15 cellular contexts compared by ENCODE assay signal in the genomic region with DNA sequence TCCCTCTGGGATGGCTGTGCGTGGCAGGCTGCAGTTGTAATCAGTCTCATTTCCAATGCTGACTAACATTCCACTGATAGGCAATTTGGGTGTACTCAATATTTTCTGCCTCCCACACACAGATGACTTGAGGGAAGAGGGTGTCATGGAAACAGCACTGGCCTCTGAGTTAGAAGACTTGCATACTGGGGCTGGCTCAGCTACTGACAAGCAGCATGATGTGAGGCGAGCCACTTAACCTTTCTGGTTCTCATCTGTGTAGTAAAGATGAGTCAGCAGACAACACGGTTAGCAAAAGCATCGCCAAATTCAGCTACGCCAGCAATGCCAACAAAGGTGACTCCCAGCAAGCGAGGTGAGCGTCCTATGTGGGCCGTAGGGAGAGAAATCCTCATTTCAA.
DNase-seq lines count a peak whose midpoint lies in the region; ATAC-seq and TF ChIP-seq lines count a peak whose summit lies in the region.
"Had no signal": no experiment of that assay in that cellular context is flagged by ENCODE, and none has a peak within 500 bp of the region (broad histone marks: within the 10 kb centered on the region; RNA-seq: fewer than 3 reads in every experiment).

No MANE protein-coding gene starts in this region.

- CTCF ChIA-PET in MCF 10A (lab: Yijun Ruan, JAX), result no interaction called here

- no peaks in the 10 kb centered on the region for H3K36me3 ChIP-seq in breast epithelium
- no peaks in the 10 kb centered on the region for H3K36me3 ChIP-seq in H7 (replicated peaks; ENCODE audit: control insufficient read depth, insufficient read depth, low read length)
- H3K36me3 ChIP-seq: gastrocnemius medialis, ovary, tibial artery had no signal

- no peaks in the 10 kb centered on the region for H3K27me3 Mint-ChIP-seq in MCF 10A (ENCODE audit: insufficient read depth, unreplicated experiment)

- intact Hi-C loops in MCF 10A (cut with micrococcal nuclease) (no loop called here), breast epithelium (cut with DNase I; ENCODE audit: low total_unique reads) (no loop called here), sciatic nerve (cut with DNase I) (no loop called here)

- H3K27me3 ChIP-seq in breast epithelium (no peaks in the 10 kb centered on the region), H7 (ENCODE audit: control insufficient read depth, insufficient read depth, low read length) (no peaks in the 10 kb centered on the region)
- H3K27me3 ChIP-seq: BLaER1 treated with 17β-estradiol and CSF1 and Interleukin-3, amounts not matched to agents 10 nM and 100 nM; gastrocnemius medialis; ovary; tibial artery had no signal

- no peak overlapping the region for H3K27ac Mint-ChIP-seq in MCF 10A (ENCODE audit: low read depth, unreplicated experiment)

- H3K4me3 ChIP-seq in breast epithelium, result no peak overlapping the region
- H3K4me3 ChIP-seq in H7 (ENCODE audit: insufficient read depth, low read depth, low read length), result no peak overlapping the region
- H3K4me3 ChIP-seq: BLaER1 treated with 17β-estradiol and CSF1 and Interleukin-3, amounts not matched to agents 10 nM and 100 nM; gastrocnemius medialis; ovary; tibial artery had no signal

- no peak for TF ChIP-seq POLR2A in breast epithelium (IDR thresholded peaks at IDR 0.05)

- no peaks in the 10 kb centered on the region for H3K4me1 Mint-ChIP-seq in MCF 10A (ENCODE audit: insufficient read depth, unreplicated experiment)
- H3K4me1 Mint-ChIP-seq: central memory CD8-positive, alpha-beta T cell had no signal

- no peaks in the 10 kb centered on the region for H3K9me3 ChIP-seq in breast epithelium
- H3K9me3 ChIP-seq: BLaER1 treated with 17β-estradiol and CSF1 and Interleukin-3, amounts not matched to agents 10 nM and 100 nM; gastrocnemius medialis; ovary; tibial artery had no signal

- no peaks in the 10 kb centered on the region for H3K36me3 Mint-ChIP-seq in MCF 10A (ENCODE audit: insufficient read depth, unreplicated experiment)

- DNase-seq in MCF 10A (ENCODE audit: unreplicated experiment), result peak; percentile 9
- no peak for DNase-seq in breast epithelium (ENCODE audit: low spot score in 2 of 2)
- peak; percentile 43 for DNase-seq in NCI-H2227 (lab: John Stamatoyannopoulos, UW; ENCODE audit: unreplicated experiment)
- peak; percentile 83 for DNase-seq in fibroblast of peridontal ligament (ENCODE audit: extremely low read depth)
- DNase-seq in sciatic nerve (ENCODE audit: low spot score), result no peak
- no peak for DNase-seq in ecto neural progenitor cell (ENCODE audit: low spot score)
- DNase-seq in H7, result no peak
- DNase-seq in T1000 (lab: John Stamatoyannopoulos, UW), result no peak
- DNase-seq: gastrocnemius medialis, KBM-7, tibial artery had no signal

- no TSS peak for BruUV-seq in MCF 10A (replicated peaks; lab: Mats Ljungman, UMichigan)

- peak overlapping the region in 1 of 2 donors; percentile 38 for H3K27ac ChIP-seq in breast epithelium
- H3K27ac ChIP-seq: BLaER1 treated with 17β-estradiol and CSF1 and Interleukin-3, amounts not matched to agents 10 nM and 100 nM; gastrocnemius medialis; ovary; tibial artery had no signal

- POLR2A ChIA-PET in MCF 10A (lab: Yijun Ruan, JAX), result interaction anchor here (0.7 kb wide), 1 partner anchor 122 kb away, joined by 3 read pairs; no protein-coding TSS in a partner anchor

- no peak for TF ChIP-seq CTCF in MCF 10A (IDR thresholded peaks at IDR 0.05; ENCODE audit: unreplicated experiment)
- no peak for TF ChIP-seq CTCF in breast epithelium (IDR thresholded peaks at IDR 0.05)

- peaks cover 25% of the 10 kb centered on the region for H3K9me3 Mint-ChIP-seq in MCF 10A (ENCODE audit: unreplicated experiment)
- H3K9me3 Mint-ChIP-seq: central memory CD8-positive, alpha-beta T cell had no signal

- no peaks in the 10 kb centered on the region for H3K4me1 ChIP-seq in breast epithelium
- H3K4me1 ChIP-seq: gastrocnemius medialis had no signal

- peak; percentile 39 for ATAC-seq in sciatic nerve
- ATAC-seq: gastrocnemius medialis, Panc1 had no signal

- H3K4me3 Mint-ChIP-seq in MCF 10A (ENCODE audit: unreplicated experiment), result no peak overlapping the region
- H3K4me3 Mint-ChIP-seq: central memory CD8-positive, alpha-beta T cell had no signal

Comparison
In these comparisons a context has a peak if more than half of its experiments do, and no peak if none do; other contexts are left out.
1. DNase-seq: peak in MCF 10A (single experiment), NCI-H2227 (single experiment) and fibroblast of peridontal ligament (single experiment); none in breast epithelium (0 of 2), sciatic nerve (single experiment), ecto neural progenitor cell (single experiment), H7 (single experiment) and T1000 (single experiment).